Comparison of ENCODE assay signal across 20 cellular contexts in the genomic region with DNA sequence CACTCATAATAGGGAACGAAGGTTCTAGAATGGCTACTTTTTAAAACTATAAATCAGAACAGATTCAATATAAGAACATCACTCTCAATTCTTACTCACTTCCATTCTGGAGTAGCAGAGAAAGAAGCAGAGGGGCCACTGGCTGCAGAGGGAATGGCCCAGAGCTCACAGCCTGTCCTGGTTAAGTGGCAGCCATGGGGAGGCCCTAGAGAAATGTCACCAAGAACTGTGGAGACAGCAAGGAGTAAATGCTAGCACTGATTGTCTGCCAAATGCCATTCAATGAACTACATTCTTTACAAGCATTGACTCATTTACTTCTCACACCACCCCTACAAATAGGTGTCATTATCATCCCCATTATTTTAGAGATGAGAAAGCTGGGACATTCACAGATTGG.
"Had no signal": no experiment of that assay in that cellular context is flagged by ENCODE, and none has a peak within 500 bp of the region (broad histone marks: within the 10 kb centered on the region; RNA-seq: fewer than 3 reads in every experiment).

No MANE protein-coding gene starts in this region.

- H3K36me3 Mint-ChIP-seq: naive thymus-derived CD8-positive, alpha-beta T cell; stimulated activated naive B cell treated with anti-CD40 and anti-IgM and Interleukin-4, amounts not matched to agents 10 μg/mL and 1 μg/mL and 100 μg/mL, for 72 hours had no signal

- H3K27ac Mint-ChIP-seq: effector memory CD8-positive, alpha-beta T cell; naive thymus-derived CD8-positive, alpha-beta T cell; stimulated activated naive B cell treated with anti-CD40 and anti-IgM and Interleukin-4, amounts not matched to agents 10 μg/mL and 1 μg/mL and 100 μg/mL, for 72 hours; stimulated activated naive CD8-positive, alpha-beta T cell treated with anti-CD3 and anti-CD28 coated beads, Interleukin-15, Interleukin-2, amounts not matched to agents 100 ng/mL and 50 ng/mL, for 24 hours had no signal

- H3K36me3 ChIP-seq: gastrocnemius medialis, heart left ventricle, left lung, ovary, spleen, transverse colon, vagina had no signal

- H3K9me3 ChIP-seq: gastrocnemius medialis, heart left ventricle, left lung, ovary, psoas muscle, spleen, transverse colon, vagina had no signal

- H3K27me3 ChIP-seq: ovary, vagina had no signal

- H3K27ac ChIP-seq: gastrocnemius medialis, heart left ventricle, hepatocyte, left lung, ovary, psoas muscle, skin epidermis, spleen, transverse colon, vagina had no signal

- FAIRE-seq: islet of Langerhans had no signal

- H3K4me3 ChIP-seq: gastrocnemius medialis, heart left ventricle, hepatocyte, left lung, ovary, psoas muscle, skin epidermis, transverse colon had no signal

- H2AFZ ChIP-seq: hepatocyte had no signal

- DNase-seq: cortex of kidney; effector memory CD8-positive, alpha-beta T cell; foreskin fibroblast; heart left ventricle; left cardiac atrium; left lung; mesenchymal stem cell; naive thymus-derived CD8-positive, alpha-beta T cell; ovary; posterior cingulate gyrus; psoas muscle; spleen; stimulated activated naive B cell treated with anti-CD40 and anti-IgM and Interleukin-4, amounts not matched to agents 10 μg/mL and 1 μg/mL and 100 μg/mL, for 72 hours; transverse colon had no signal

- H3K4me3 Mint-ChIP-seq: stimulated activated naive CD8-positive, alpha-beta T cell treated with anti-CD3 and anti-CD28 coated beads, Interleukin-15, Interleukin-2, amounts not matched to agents 100 ng/mL and 50 ng/mL, for 24 hours had no signal

- H3K9me3 Mint-ChIP-seq: effector memory CD8-positive, alpha-beta T cell; naive thymus-derived CD8-positive, alpha-beta T cell; stimulated activated naive B cell treated with anti-CD40 and anti-IgM and Interleukin-4, amounts not matched to agents 10 μg/mL and 1 μg/mL and 100 μg/mL, for 72 hours; stimulated activated naive CD8-positive, alpha-beta T cell treated with anti-CD3 and anti-CD28 coated beads, Interleukin-15, Interleukin-2, amounts not matched to agents 100 ng/mL and 50 ng/mL, for 24 hours had no signal

- H3K4me1 ChIP-seq: psoas muscle had no signal

- H3K79me2 ChIP-seq: hepatocyte had no signal
